ENCODE assay signal across 9 cellular contexts in genomic region chrX:103063191-103063845, GRCh38. TPM values are rescaled to one million over a fixed set of nuclear protein-coding genes. Genes with fewer than 3 reads are reported as not detected.
DNase-seq lines count a peak whose midpoint lies in the region; ATAC-seq and TF ChIP-seq lines count a peak whose summit lies in the region.
"Had no signal": no experiment of that assay in that cellular context is flagged by ENCODE, and none has a peak within 500 bp of the region (broad histone marks: within the 10 kb centered on the region; RNA-seq: fewer than 3 reads in every experiment).

No MANE protein-coding gene starts in this region.

- no peaks in the 10 kb centered on the region for H3K27me3 ChIP-seq in skeletal muscle satellite cell (ENCODE audit: control insufficient read depth, insufficient read depth, low read length)

- peak overlapping the region; percentile 74 for H3K4me2 ChIP-seq in skeletal muscle satellite cell (ENCODE audit: low read length)

- no peaks in the 10 kb centered on the region for H3K4me1 ChIP-seq in skeletal muscle satellite cell (ENCODE audit: control insufficient read depth, insufficient read depth, low read length)

- H3K4me3 ChIP-seq in skeletal muscle satellite cell (ENCODE audit: low read length): peak overlapping the region; percentile 66

- peak; percentile 24 for DNase-seq in AG08395 (ENCODE audit: low spot score)
- peak; percentile 15 for DNase-seq in HuH-7.5 (ENCODE audit: low spot score)
- DNase-seq in head of caudate nucleus: peak in 40 of 42 donors; percentile 4 to 62 (median 24)
- DNase-seq in SIG-M5 treated with dmso at 0.1 percent for 504 hours (lab: John Stamatoyannopoulos, UW; ENCODE audit: unreplicated experiment): no peak

- no peak for TF ChIP-seq CTCF in VCaP (conservative IDR thresholded peaks at IDR 0.05)

- no peaks in the 10 kb centered on the region for H3K9me3 ChIP-seq in skeletal muscle satellite cell (replicated peaks; ENCODE audit: low read length)

- peak overlapping the region; percentile 52 for H3K9ac ChIP-seq in skeletal muscle satellite cell (ENCODE audit: low read depth, low read length)

- intact Hi-C loops in head of caudate nucleus (cut with DNase I): no loop called here

- no peaks in the 10 kb centered on the region for H3K36me3 ChIP-seq in skeletal muscle satellite cell (ENCODE audit: insufficient read depth, low read length)

- ATAC-seq in HG02623 (IDR thresholded peaks at IDR 0.05; ENCODE audit: unreplicated experiment) (no peak), HG02938 (IDR thresholded peaks at IDR 0.05; ENCODE audit: unreplicated experiment) (no peak)

- peak overlapping the region; percentile 51; the same call in 1 of the 2 replicates for H3K27ac ChIP-seq in VCaP

RNA-seq across cellular contexts. Expression of gene BEX1, which starts 0.7 kb away (rescaled TPM):
- total RNA-seq in skeletal muscle satellite cell (2012; rRNA removed): 0.25 and 0.87 TPM in 2 replicates
- total RNA-seq: subcutaneous adipose tissue had no signal

RNA-seq across cellular contexts. Expression of gene NXF3, which starts 29.6 kb away (rescaled TPM):
- total RNA-seq in skeletal muscle satellite cell (2012; rRNA removed): under 0.01 and 0.25 TPM in 2 replicates
